8 cellular contexts compared by ENCODE assay signal in genomic region chr15:88894819-88895767, GRCh38. TPM values are rescaled to one million over a fixed set of nuclear protein-coding genes. Genes with fewer than 3 reads are reported as not detected.
DNase-seq lines count a peak whose midpoint lies in the region; ATAC-seq lines count a peak whose summit lies in the region.

HAPLN3 (minus strand) TSS chr15:88895544; CDS start chr15:88887298, 8,246 bp downstream.

- intact Hi-C loops in naive thymus-derived CD4-positive, alpha-beta T cell (cut with micrococcal nuclease) = loop anchor here (1.0 to 2.0 kb wide), 15 partner anchors 9 to 440 kb away; partner anchors contain the start of genes ABHD2 (in 2 of the 2), FANCI (in 1 of the 2), MFGE8 (in 1 of the 2) and MRPL46 (in 1 of the 2)

- peaks cover 16% of the 10 kb centered on the region for H3K27me3 ChIP-seq in HUES64 (ENCODE audit: insufficient read depth, low read length)
- no peaks in the 10 kb centered on the region for H3K27me3 ChIP-seq in naive thymus-derived CD4-positive, alpha-beta T cell (ENCODE audit: control insufficient read depth in 2 of 2, insufficient read depth in 2 of 2, low read length in 2 of 2)
- H3K27me3 ChIP-seq in stomach smooth muscle (ENCODE audit: control insufficient read depth in 1 of 2, insufficient read depth in 2 of 2, low read length in 2 of 2) = peaks cover 17 to 28% of the 10 kb centered on the region in 2 donors

- WGBS in HUES64 = under 1% methylated on average over 70 of the region's 70 CpGs

- H3K4me3 ChIP-seq in HUES64 (ENCODE audit: low read length) (peak within 1 kb of the TSS; percentile 61), stomach smooth muscle (ENCODE audit: low read length in 2 of 2) (peak within 1 kb of the TSS; percentile 51 to 66)
- H3K4me3 ChIP-seq in naive thymus-derived CD4-positive, alpha-beta T cell (ENCODE audit: low read length) = peak within 1 kb of the TSS; percentile 93

- no peaks in the 10 kb centered on the region for H3K9me3 Mint-ChIP-seq in effector memory CD8-positive, alpha-beta T cell
- no peaks in the 10 kb centered on the region for H3K9me3 Mint-ChIP-seq in naive thymus-derived CD4-positive, alpha-beta T cell

- H3K27ac ChIP-seq in HUES64 (ENCODE audit: low read depth, low read length) = no peak within 1 kb of the TSS
- peak within 1 kb of the TSS; percentile 86 for H3K27ac ChIP-seq in naive thymus-derived CD4-positive, alpha-beta T cell (ENCODE audit: low read depth, low read length)
- no peak within 1 kb of the TSS for H3K27ac ChIP-seq in stomach smooth muscle (ENCODE audit: low read length)

- H3K27me3 Mint-ChIP-seq in effector memory CD8-positive, alpha-beta T cell = peaks cover 0 to 8% of the 10 kb centered on the region in 2 donors
- H3K27me3 Mint-ChIP-seq in naive thymus-derived CD4-positive, alpha-beta T cell = no peaks in the 10 kb centered on the region

- POLR2A ChIA-PET in naive thymus-derived CD4-positive, alpha-beta T cell (lab: Charles Lee) = interaction anchor here (0.8 to 6.8 kb wide), 2 partner anchors 9 to 109 kb away, joined by 3 to 41 read pairs; no protein-coding TSS in a partner anchor

- H3K9ac ChIP-seq in HUES64 (ENCODE audit: low read depth, low read length) = peak within 1 kb of the TSS; percentile 62
- H3K9ac ChIP-seq in stomach smooth muscle (ENCODE audit: low read length in 2 of 2) = peak within 1 kb of the TSS in 1 of 2 donors; percentile 36

- H3K36me3 ChIP-seq in HUES64 (ENCODE audit: insufficient read depth, low read length) = peaks cover 13% of the 10 kb centered on the region
- peaks cover 0 to 29% (median 7%) of the 10 kb centered on the region in 3 experiments for H3K36me3 ChIP-seq in naive thymus-derived CD4-positive, alpha-beta T cell (ENCODE audit: control insufficient read depth in 2 of 3, insufficient read depth in 3 of 3, low read length in 3 of 3)
- H3K36me3 ChIP-seq in stomach smooth muscle (ENCODE audit: control insufficient read depth in 2 of 2, insufficient read depth in 2 of 2, low read length in 2 of 2) = no peaks in the 10 kb centered on the region

- H3K4me1 ChIP-seq in HUES64 (ENCODE audit: insufficient read depth, low read length) = peaks cover 17% of the 10 kb centered on the region
- peaks cover 27 to 29% of the 10 kb centered on the region in 2 donors for H3K4me1 ChIP-seq in naive thymus-derived CD4-positive, alpha-beta T cell (ENCODE audit: control insufficient read depth in 2 of 2, insufficient read depth in 2 of 2, low read length in 2 of 2)
- H3K4me1 ChIP-seq in stomach smooth muscle (ENCODE audit: control insufficient read depth, insufficient read depth, low read length) = peaks cover 31% of the 10 kb centered on the region

- no peaks in the 10 kb centered on the region for H3K9me3 ChIP-seq in HUES64 (ENCODE audit: insufficient read depth, low read depth, low read length)
- no peaks in the 10 kb centered on the region for H3K9me3 ChIP-seq in naive thymus-derived CD4-positive, alpha-beta T cell (ENCODE audit: control insufficient read depth in 2 of 3, low read length in 3 of 3)
- no peaks in the 10 kb centered on the region for H3K9me3 ChIP-seq in stomach smooth muscle (ENCODE audit: control insufficient read depth in 2 of 2, low read length in 2 of 2)

- peak; percentile 70 to 78 for DNase-seq in activated CD4-positive, alpha-beta T cell treated with anti-CD3 and anti-CD28 coated beads, Interleukin-2, amount 50 U/mL, for 48 hours
- DNase-seq in effector memory CD8-positive, alpha-beta T cell = peak; percentile 20 to 34 (median 24)
- DNase-seq in naive thymus-derived CD4-positive, alpha-beta T cell = peak in 8 of 9 donors; percentile 27 to 68 (median 43)
- DNase-seq in NCI-H1105 treated with DMSO at 0.1 percent for 48 hours (lab: John Stamatoyannopoulos, UW) = no peak
- DNase-seq in NCI-H2107 treated with DMSO at 0.1 percent for 48 hours (lab: John Stamatoyannopoulos, UW; ENCODE audit: unreplicated experiment) = no peak

- peak within 1 kb of the TSS; percentile 78 to 84 for H3K4me3 Mint-ChIP-seq in effector memory CD8-positive, alpha-beta T cell
- peak within 1 kb of the TSS; percentile 86 to 98 (median 94) for H3K4me3 Mint-ChIP-seq in naive thymus-derived CD4-positive, alpha-beta T cell

- peak within 1 kb of the TSS; percentile 49 to 78 for H3K27ac Mint-ChIP-seq in effector memory CD8-positive, alpha-beta T cell
- H3K27ac Mint-ChIP-seq in naive thymus-derived CD4-positive, alpha-beta T cell = peak within 1 kb of the TSS; percentile 83 to 97 (median 89)

- ATAC-seq in GM18867 (IDR thresholded peaks at IDR 0.05; ENCODE audit: unreplicated experiment) = peak; percentile 39
- peak; percentile 54 for ATAC-seq in effector memory CD8-positive, alpha-beta T cell (replicated peaks)
- peak; percentile 38 for ATAC-seq in naive thymus-derived CD4-positive, alpha-beta T cell

- H3K36me3 Mint-ChIP-seq in effector memory CD8-positive, alpha-beta T cell (ENCODE audit: insufficient read depth) = peaks cover 9% of the 10 kb centered on the region
- peaks cover 0 to 10% (median 0%) of the 10 kb centered on the region in 5 donors for H3K36me3 Mint-ChIP-seq in naive thymus-derived CD4-positive, alpha-beta T cell

- H3K4me1 Mint-ChIP-seq in effector memory CD8-positive, alpha-beta T cell (ENCODE audit: low read depth in 2 of 2) = peaks cover 13 to 20% of the 10 kb centered on the region in 2 donors
- peaks cover 25 to 48% (median 38%) of the 10 kb centered on the region in 7 donors for H3K4me1 Mint-ChIP-seq in naive thymus-derived CD4-positive, alpha-beta T cell

- CTCF ChIA-PET in naive thymus-derived CD4-positive, alpha-beta T cell (lab: Charles Lee) = interaction anchor here (0.6 to 8.1 kb wide), 6 partner anchors 9 to 283 kb away, joined by 3 to 99 read pairs (median 6); partner anchors contain the start of gene ABHD2

RNA-seq across cellular contexts. Expression of gene HAPLN3, which starts in this region (rescaled TPM):
- 11.7 TPM for polyA plus RNA-seq in HUES64 (2013, experiment 1 of 2)
- polyA plus RNA-seq in HUES64 (2013, experiment 2 of 2) = 11.7 TPM
- 100 to 1,000 TPM in 3 of 5 experiments, 10 to 100 TPM in 2; 64.0 to 158 (median 144) TPM for total RNA-seq in naive thymus-derived CD4-positive, alpha-beta T cell
- 10 to 100 TPM; 37.1 to 44.4 TPM for polyA plus RNA-seq in naive thymus-derived CD4-positive, alpha-beta T cell

Comparison
In these comparisons a context has a peak if more than half of its experiments do, and no peak if none do; other contexts are left out.
1. DNase-seq: peak in activated CD4-positive, alpha-beta T cell treated with anti-CD3 and anti-CD28 coated beads, Interleukin-2, amount 50 U/mL, for 48 hours (2 of 2), effector memory CD8-positive, alpha-beta T cell (3 of 3) and naive thymus-derived CD4-positive, alpha-beta T cell (8 of 9); none in NCI-H1105 treated with DMSO at 0.1 percent for 48 hours (single experiment) and NCI-H2107 treated with DMSO at 0.1 percent for 48 hours (single experiment).
2. Peak in every context shown above with its lines, with median percentiles within 50 percentile points of each other: ATAC-seq and H3K4me3 ChIP-seq.